18 cellular contexts compared by ENCODE assay signal in genomic region chr2:135954020-135954628, GRCh38.
"Had no signal": no experiment of that assay in that cellular context is flagged by ENCODE, and none has a peak within 500 bp of the region (broad histone marks: within the 10 kb centered on the region; RNA-seq: fewer than 3 reads in every experiment).

No MANE protein-coding gene starts in this region.

- H3K27ac ChIP-seq: dorsolateral prefrontal cortex, esophagus squamous epithelium, neutrophil, thyroid gland, uterus had no signal

- DNase-seq: activated CD4-positive, alpha-beta memory T cell treated with anti-CD3 and anti-CD28 coated beads, Interleukin-2, amount 10 ng/mL, durations not matched to agents 7 days and 5 days; activated CD4-positive, CD25-positive, alpha-beta regulatory T cell; activated effector memory CD4-positive, alpha-beta T cell treated with Interleukin-2 at 50 U/mL for 16 hours; anterior cingulate cortex; dorsolateral prefrontal cortex; esophagus squamous epithelium; foreskin fibroblast; glutamatergic neuron; left colon; naive B cell; retina; stimulated activated CD4-positive, alpha-beta T cell treated with anti-CD3 and anti-CD28 coated beads, Interleukin-15, amount 100 ng/mL, for 24 hours; stimulated activated CD4-positive, alpha-beta T cell treated with anti-CD3 and anti-CD28 coated beads, Interleukin-4, amount 100 ng/mL, for 24 hours; thyroid gland; uterus had no signal

- H3K36me3 ChIP-seq: neutrophil, thyroid gland, uterus had no signal

- H3K27ac Mint-ChIP-seq: activated CD4-positive, alpha-beta memory T cell treated with anti-CD3 and anti-CD28 coated beads, Interleukin-2, amount 10 ng/mL, durations not matched to agents 7 days and 5 days; activated naive CD4-positive, alpha-beta T cell treated with anti-CD3 and anti-CD28 coated beads, Interleukin-2, amount 50 U/mL, for 24 hours had no signal

- H3K27me3 ChIP-seq: dorsolateral prefrontal cortex, esophagus squamous epithelium, neutrophil, thyroid gland, uterus had no signal

- H3K9me3 Mint-ChIP-seq: activated CD4-positive, alpha-beta memory T cell treated with anti-CD3 and anti-CD28 coated beads, Interleukin-2, amount 10 ng/mL, durations not matched to agents 7 days and 5 days; activated naive CD4-positive, alpha-beta T cell treated with anti-CD3 and anti-CD28 coated beads, Interleukin-2, amount 50 U/mL, for 24 hours had no signal

- H3K4me3 ChIP-seq: dorsolateral prefrontal cortex, esophagus squamous epithelium, lung, thyroid gland, uterus had no signal

- H3K27me3 Mint-ChIP-seq: activated CD4-positive, alpha-beta memory T cell treated with anti-CD3 and anti-CD28 coated beads, Interleukin-2, amount 10 ng/mL, durations not matched to agents 7 days and 5 days; activated naive CD4-positive, alpha-beta T cell treated with anti-CD3 and anti-CD28 coated beads, Interleukin-2, amount 50 U/mL, for 24 hours; naive B cell had no signal

- ATAC-seq: left colon had no signal

- H3K4me3 Mint-ChIP-seq: activated CD4-positive, alpha-beta memory T cell treated with anti-CD3 and anti-CD28 coated beads, Interleukin-2, amount 10 ng/mL, durations not matched to agents 7 days and 5 days; activated naive CD4-positive, alpha-beta T cell treated with anti-CD3 and anti-CD28 coated beads, Interleukin-2, amount 50 U/mL, for 24 hours; naive B cell had no signal

- H3K9me3 ChIP-seq: esophagus squamous epithelium, neutrophil, thyroid gland, uterus had no signal
